8 cellular contexts compared by ENCODE assay signal in the genomic region with DNA sequence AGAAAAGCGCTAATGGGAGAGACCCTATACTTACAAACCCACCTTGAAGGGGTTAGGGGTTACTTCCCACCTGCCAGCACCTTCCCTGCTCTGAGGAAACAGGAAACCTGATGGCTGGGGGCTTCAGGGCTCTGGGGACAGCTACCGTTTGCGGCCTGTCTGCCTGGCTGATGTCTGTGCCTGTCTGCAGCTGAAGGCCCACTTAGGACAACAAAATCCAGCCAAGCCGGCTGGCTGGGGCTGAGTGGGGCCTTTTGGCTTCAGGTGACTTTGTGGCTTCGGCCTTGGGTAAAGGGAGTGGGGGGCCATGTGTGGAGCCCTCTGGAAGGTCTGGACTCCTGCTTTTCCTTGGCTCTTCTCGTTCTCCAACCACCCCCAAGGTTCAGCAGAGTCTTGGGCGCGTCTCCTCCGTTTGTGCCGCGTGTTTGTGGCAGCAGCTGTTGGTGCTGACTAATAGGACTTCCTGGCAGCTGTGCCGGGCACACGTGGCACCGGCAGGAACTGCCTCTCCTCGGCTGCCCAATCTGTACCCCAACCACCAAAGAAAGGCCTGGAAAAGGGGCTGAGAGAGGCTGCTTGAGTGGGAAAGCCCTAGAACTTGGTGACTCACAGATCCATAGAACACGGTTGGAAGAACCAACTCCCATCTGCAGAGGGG.
A peak's percentile ranks its signal among the peaks of the same experiment; 100 is the strongest.
DNase-seq lines count a peak whose midpoint lies in the region; ATAC-seq and TF ChIP-seq lines count a peak whose summit lies in the region.

No MANE protein-coding gene starts in this region.

- H3K27ac Mint-ChIP-seq in activated T-cell treated with anti-CD3 and anti-CD28 coated beads, Interleukin-2, amount 50 U/mL, for 72 hours: peak overlapping the region; percentile 99

- intact Hi-C loops in left cardiac atrium (cut with DNase I): loop anchor here in 1 of 2 donors (10.0 kb wide), 1 partner anchor 222 kb away; no protein-coding TSS in a partner anchor

- H3K79me2 ChIP-seq in DOHH2 (ENCODE audit: control insufficient read depth, low read length): peaks cover 71% of the 10 kb centered on the region

- peak; percentile 37 to 49 for ATAC-seq in activated T-cell treated with anti-CD3 and anti-CD28 coated beads, Interleukin-2, amount 50 U/mL, for 72 hours (replicated peaks in 1 of 2)
- ATAC-seq in left cardiac atrium (peak; percentile 10 to 32), HG03108 (IDR thresholded peaks at IDR 0.05; ENCODE audit: unreplicated experiment) (no peak)

- no peak for TF ChIP-seq CTCF in DOHH2 (IDR thresholded peaks at IDR 0.05; ENCODE audit: low read depth, low read length, poor library complexity, severe bottlenecking)
- TF ChIP-seq CTCF in suprapubic skin (IDR thresholded peaks at IDR 0.05): no peak

- DNase-seq in NCI-H226: peak; percentile 18
- DNase-seq in activated T-cell treated with anti-CD3 and anti-CD28 coated beads, Interleukin-2, amount 50 U/mL, for 72 hours: peak; percentile 74
- DNase-seq in left cardiac atrium: peak; percentile 59
- peak; percentile 67 for DNase-seq in stimulated activated CD4-positive, alpha-beta T cell treated with anti-CD3 and anti-CD28 coated beads, Interleukin-4, amount 100 ng/mL, for 1 hour
- no peak for DNase-seq in suprapubic skin (ENCODE audit: low spot score in 2 of 2)
- no peak for DNase-seq in HT-29 (ENCODE audit: low spot score)

- peaks cover 81% of the 10 kb centered on the region for H3K4me1 Mint-ChIP-seq in activated T-cell treated with anti-CD3 and anti-CD28 coated beads, Interleukin-2, amount 50 U/mL, for 72 hours (ENCODE audit: low read depth)

- H4K20me1 ChIP-seq in DOHH2 (ENCODE audit: control insufficient read depth, insufficient read depth, low read depth, low read length): peaks cover 3% of the 10 kb centered on the region

- H3K4me1 ChIP-seq in DOHH2 (ENCODE audit: control insufficient read depth, low read length): peaks cover 85% of the 10 kb centered on the region
- H3K4me1 ChIP-seq in suprapubic skin: peaks cover 38% of the 10 kb centered on the region

- no peaks in the 10 kb centered on the region for H3K27me3 ChIP-seq in DOHH2 (ENCODE audit: control insufficient read depth, low read length)
- no peaks in the 10 kb centered on the region for H3K27me3 ChIP-seq in suprapubic skin

- H3K27me3 Mint-ChIP-seq in activated T-cell treated with anti-CD3 and anti-CD28 coated beads, Interleukin-2, amount 50 U/mL, for 72 hours (ENCODE audit: low read depth): no peaks in the 10 kb centered on the region

- no peak for TF ChIP-seq POLR2A in suprapubic skin (IDR thresholded peaks at IDR 0.05)

- peaks cover 2 to 3% of the 10 kb centered on the region in 2 donors for H3K36me3 Mint-ChIP-seq in activated T-cell treated with anti-CD3 and anti-CD28 coated beads, Interleukin-2, amount 50 U/mL, for 72 hours (ENCODE audit: insufficient read depth in 2 of 2)

- H3K4me3 ChIP-seq in DOHH2 (ENCODE audit: low read length) (peak overlapping the region; percentile 8; the same call in 1 of the 2 replicates), suprapubic skin (no peak overlapping the region)

- H3K27ac ChIP-seq in DOHH2 (ENCODE audit: low read depth, low read length): no peak overlapping the region
- no peak overlapping the region for H3K27ac ChIP-seq in suprapubic skin

- peaks cover 0 to 3% of the 10 kb centered on the region in 2 donors for H3K9me3 Mint-ChIP-seq in activated T-cell treated with anti-CD3 and anti-CD28 coated beads, Interleukin-2, amount 50 U/mL, for 72 hours

- no peaks in the 10 kb centered on the region for H3K9me2 ChIP-seq in DOHH2 (replicated peaks; ENCODE audit: control insufficient read depth, low read length)

- no peak for TF ChIP-seq EP300 in suprapubic skin (IDR thresholded peaks at IDR 0.05)

- peak overlapping the region; percentile 38 for H3K4me2 ChIP-seq in DOHH2 (ENCODE audit: low read length)

- WGBS in suprapubic skin: 30% methylated on average over 11 of the region's 16 CpGs

- H3F3A ChIP-seq in DOHH2 (ENCODE audit: control insufficient read depth, insufficient read depth): no peaks in the 10 kb centered on the region

- H3K9me3 ChIP-seq in DOHH2 (ENCODE audit: control insufficient read depth, insufficient read depth, low read length) (no peaks in the 10 kb centered on the region), suprapubic skin (no peaks in the 10 kb centered on the region)

- peak overlapping the region; percentile 81 to 83 for H3K4me3 Mint-ChIP-seq in activated T-cell treated with anti-CD3 and anti-CD28 coated beads, Interleukin-2, amount 50 U/mL, for 72 hours

- 0 out of 2 replicates have a peak, but pooled peaks cover 3% of the 10 kb centered on the region for H3K36me3 ChIP-seq in DOHH2 (ENCODE audit: control insufficient read depth, low read length)
- H3K36me3 ChIP-seq in suprapubic skin: no peaks in the 10 kb centered on the region

Comparison
In these comparisons a context has a peak if more than half of its experiments do, and no peak if none do; other contexts are left out.
1. DNase-seq: peak in NCI-H226 (single experiment), activated T-cell treated with anti-CD3 and anti-CD28 coated beads, Interleukin-2, amount 50 U/mL, for 72 hours (2 of 2), left cardiac atrium (single experiment) and stimulated activated CD4-positive, alpha-beta T cell treated with anti-CD3 and anti-CD28 coated beads, Interleukin-4, amount 100 ng/mL, for 1 hour (single experiment); none in suprapubic skin (0 of 2) and HT-29 (single experiment).